10 cellular contexts compared by ENCODE assay signal in genomic region chr17:6655732-6656361, GRCh38. TPM values are rescaled to one million over a fixed set of nuclear protein-coding genes. Genes with fewer than 3 reads are reported as not detected.
A peak's percentile ranks its signal among the peaks of the same experiment; 100 is the strongest.
DNase-seq lines count a peak whose midpoint lies in the region; ATAC-seq, FAIRE-seq and TF ChIP-seq lines count a peak whose summit lies in the region.
"Not testable (repeated sequence)": the region's sequence is repeated elsewhere in the genome, so short reads cannot be mapped to it uniquely, and the experiment has no call there.
"Had no signal": no experiment of that assay in that cellular context is flagged by ENCODE, and none has a peak within 500 bp of the region (broad histone marks: within the 10 kb centered on the region; RNA-seq: fewer than 3 reads in every experiment).

No MANE protein-coding gene starts in this region.

- peak overlapping the region; percentile 44 for H3K4me3 ChIP-seq in GM12875 (ENCODE audit: low read depth, low read length)
- not testable (repeated sequence) for H3K4me3 ChIP-seq in astrocyte (ENCODE audit: insufficient read depth, low read depth, low read length); HepG2 (replicated peaks in 1 of 3; ENCODE audit: insufficient read depth in 1 of 3, low read depth in 2 of 3, low read length in 3 of 3)
- H3K4me3 ChIP-seq in parathyroid adenoma (ENCODE audit: low read depth, low read length), result peak overlapping the region; percentile 9

- H3K27me3 Mint-ChIP-seq in activated CD4-positive, alpha-beta memory T cell treated with anti-CD3 and anti-CD28 coated beads, Interleukin-2, amount 10 ng/mL, durations not matched to agents 7 days and 5 days, result not testable (repeated sequence)
- H3K27me3 Mint-ChIP-seq in astrocyte (ENCODE audit: low read depth, unreplicated experiment) (peaks cover 47% of the 10 kb centered on the region), endothelial cell (ENCODE audit: unreplicated experiment) (peaks cover 16% of the 10 kb centered on the region)

- not testable (repeated sequence) for TF ChIP-seq CTCF in 22Rv1 (IDR thresholded peaks at IDR 0.05); GM12875 (IDR thresholded peaks at IDR 0.05; ENCODE audit: borderline replicate concordance, insufficient read depth, low read depth, low read length); astrocyte (IDR thresholded peaks at IDR 0.05; ENCODE audit: insufficient read depth, low read depth, low read length); endothelial cell (IDR thresholded peaks at IDR 0.05; ENCODE audit: unreplicated experiment); HepG2 (CRISPR knock-in tag; IDR thresholded peaks at IDR 0.05); parathyroid adenoma (IDR thresholded peaks at IDR 0.05)

- ATAC-seq in HepG2, result not testable (repeated sequence)

- H3K36me3 Mint-ChIP-seq in activated CD4-positive, alpha-beta memory T cell treated with anti-CD3 and anti-CD28 coated beads, Interleukin-2, amount 10 ng/mL, durations not matched to agents 7 days and 5 days (ENCODE audit: low read depth), result peaks cover 13% of the 10 kb centered on the region
- H3K36me3 Mint-ChIP-seq in astrocyte (ENCODE audit: low read depth, unreplicated experiment); endothelial cell (ENCODE audit: low read depth, unreplicated experiment): not testable (repeated sequence)

- TF ChIP-seq RAD21 in HepG2 (CRISPR knock-in tag; IDR thresholded peaks at IDR 0.05), result not testable (repeated sequence)

- H3K4me1 ChIP-seq in astrocyte (ENCODE audit: insufficient read depth, low read length) (peaks cover 25% of the 10 kb centered on the region), HepG2 (ENCODE audit: insufficient read depth, low read length) (peaks cover 36% of the 10 kb centered on the region)
- not testable (repeated sequence) for H3K4me1 ChIP-seq in parathyroid adenoma

- H3K4me2 ChIP-seq in astrocyte (ENCODE audit: low read length) (peak overlapping the region; percentile 64), HepG2 (ENCODE audit: low read depth, low read length) (peak overlapping the region; percentile 18; the same call in 1 of the 2 replicates)
- not testable (repeated sequence) for H3K4me2 ChIP-seq in parathyroid adenoma (ENCODE audit: low read length)

- H3K27ac ChIP-seq in 22Rv1, result peak overlapping the region; percentile 74
- H3K27ac ChIP-seq in astrocyte (ENCODE audit: low read depth, low read length); HepG2 (ENCODE audit: extremely low read length, insufficient read depth, low read length); parathyroid adenoma: not testable (repeated sequence)

- not testable (repeated sequence) for H3K36me3 ChIP-seq in astrocyte (ENCODE audit: insufficient read depth, low read length); HepG2 (replicated peaks in 1 of 2; ENCODE audit: control insufficient read depth in 1 of 2, insufficient read depth in 2 of 2, low read length in 2 of 2); parathyroid adenoma (ENCODE audit: control insufficient read depth, insufficient read depth, low read length)

- H3K9me3 Mint-ChIP-seq in activated CD4-positive, alpha-beta memory T cell treated with anti-CD3 and anti-CD28 coated beads, Interleukin-2, amount 10 ng/mL, durations not matched to agents 7 days and 5 days; astrocyte (ENCODE audit: unreplicated experiment); endothelial cell (ENCODE audit: unreplicated experiment): not testable (repeated sequence)

- H3K27ac Mint-ChIP-seq in activated CD4-positive, alpha-beta memory T cell treated with anti-CD3 and anti-CD28 coated beads, Interleukin-2, amount 10 ng/mL, durations not matched to agents 7 days and 5 days; astrocyte (ENCODE audit: unreplicated experiment); endothelial cell (ENCODE audit: unreplicated experiment): not testable (repeated sequence)

- not testable (repeated sequence) for H3K9me3 ChIP-seq in astrocyte (ENCODE audit: insufficient read depth, low read depth, low read length); HepG2 (ENCODE audit: low read length); parathyroid adenoma (ENCODE audit: control insufficient read depth, low read length)

- in situ Hi-C loops in HepG2 (cut with HindIII; ENCODE audit: extremely low pct_ligation_motif_present, low pct_unique_long_range_greater_than_20kb), result not testable (repeated sequence)

- POLR2A ChIA-PET in activated CD4-positive, alpha-beta memory T cell treated with anti-CD3 and anti-CD28 coated beads, Interleukin-2, amount 10 ng/mL, durations not matched to agents 7 days and 5 days (lab: Charles Lee), result interaction anchor here (2.8 kb wide), 1 partner anchor 15 kb away, joined by 15 read pairs; the partner anchor contains the start of genes KIAA0753 and TXNDC17
- POLR2A ChIA-PET in HepG2 (lab: Yijun Ruan, JAX), result not testable (repeated sequence)

- DNase-seq in NCI-H1694 (lab: John Stamatoyannopoulos, UW), result peak; percentile 2
- not testable (repeated sequence) for DNase-seq in activated CD4-positive, alpha-beta memory T cell treated with anti-CD3 and anti-CD28 coated beads, Interleukin-2, amount 10 ng/mL, durations not matched to agents 7 days and 5 days; astrocyte (ENCODE audit: low read depth); endothelial cell (ENCODE audit: low spot score); HepG2 (ENCODE audit: low spot score)

- H2AFZ ChIP-seq in astrocyte (ENCODE audit: low read depth, low read length); HepG2 (ENCODE audit: low read length); parathyroid adenoma: not testable (repeated sequence)

- CTCF ChIA-PET in activated CD4-positive, alpha-beta memory T cell treated with anti-CD3 and anti-CD28 coated beads, Interleukin-2, amount 10 ng/mL, durations not matched to agents 7 days and 5 days (lab: Charles Lee); HepG2 (lab: Yijun Ruan, JAX; ENCODE audit: low intra/inter-chr PET ratio, low total read pairs): not testable (repeated sequence)

- WGBS in HepG2 (ENCODE audit: low lambda C conversion rate), result 82% methylated on average over 41 of the region's 41 CpGs

- BruUV-seq in HepG2 (replicated peaks; lab: Mats Ljungman, UMichigan), result not testable (repeated sequence)

- H3K9ac ChIP-seq in astrocyte (ENCODE audit: low read length); HepG2 (ENCODE audit: insufficient read depth, low read depth, low read length); parathyroid adenoma: not testable (repeated sequence)

- peak overlapping the region; percentile 66 for H3K4me3 Mint-ChIP-seq in activated CD4-positive, alpha-beta memory T cell treated with anti-CD3 and anti-CD28 coated beads, Interleukin-2, amount 10 ng/mL, durations not matched to agents 7 days and 5 days
- H3K4me3 Mint-ChIP-seq in astrocyte (ENCODE audit: unreplicated experiment) (peak overlapping the region; percentile 78), endothelial cell (ENCODE audit: unreplicated experiment) (peak overlapping the region; percentile 83)

- H3K4me1 Mint-ChIP-seq in activated CD4-positive, alpha-beta memory T cell treated with anti-CD3 and anti-CD28 coated beads, Interleukin-2, amount 10 ng/mL, durations not matched to agents 7 days and 5 days, result peaks cover 55% of the 10 kb centered on the region
- H3K4me1 Mint-ChIP-seq in astrocyte (ENCODE audit: low read depth, unreplicated experiment), result peaks cover 16% of the 10 kb centered on the region
- peaks cover 25% of the 10 kb centered on the region for H3K4me1 Mint-ChIP-seq in endothelial cell (ENCODE audit: unreplicated experiment)

- intact Hi-C loops in HepG2 (cut with micrococcal nuclease; ENCODE audit: unreplicated experiment), result not testable (repeated sequence)

- not testable (repeated sequence) for H4K20me1 ChIP-seq in astrocyte (ENCODE audit: insufficient read depth, low read length)
- peaks cover 14% of the 10 kb centered on the region for H4K20me1 ChIP-seq in HepG2 (ENCODE audit: insufficient read depth, low read length)

- peaks cover 43% of the 10 kb centered on the region for H3K27me3 ChIP-seq in astrocyte (ENCODE audit: insufficient read depth, low read length)
- not testable (repeated sequence) for H3K27me3 ChIP-seq in HepG2 (ENCODE audit: control insufficient read depth in 1 of 2, insufficient read depth in 2 of 2, low read length in 2 of 2); parathyroid adenoma (ENCODE audit: control insufficient read depth, insufficient read depth, low read length)

- FAIRE-seq in astrocyte (lab: Jason Lieb, UNC); HepG2 (lab: Jason Lieb, UNC): not testable (repeated sequence)

- not testable (repeated sequence) for H3K79me2 ChIP-seq in astrocyte (ENCODE audit: insufficient read depth, low read length); parathyroid adenoma
- peaks cover 34% of the 10 kb centered on the region for H3K79me2 ChIP-seq in HepG2 (ENCODE audit: insufficient read depth, low read length)

- not testable (repeated sequence) for TF ChIP-seq POLR2A in HepG2 (IDR thresholded peaks at IDR 0.05; ENCODE audit: insufficient read depth in 1 of 2, low read depth in 2 of 2, low read length in 2 of 2)

- TF ChIP-seq EP300 in HepG2 (IDR thresholded peaks at IDR 0.05; ENCODE audit: low read depth in 2 of 2, low read length in 2 of 2); HepG2 (CRISPR knock-in tag; IDR thresholded peaks at IDR 0.05; ENCODE audit: borderline replicate concordance): not testable (repeated sequence)

RNA-seq across cellular contexts. Expression of gene C17orf100, which starts 4.3 kb away (rescaled TPM):
- 1 to 10 TPM; 1.1 to 1.9 TPM for total RNA-seq in activated CD4-positive, alpha-beta memory T cell treated with anti-CD3 and anti-CD28 coated beads, Interleukin-2, amount 10 ng/mL, durations not matched to agents 7 days and 5 days
- total RNA-seq in astrocyte (3.1 and 4.1 TPM in 2 replicates), endothelial cell (ENCODE audit: unreplicated experiment) (3.8 TPM), HepG2 (2016; rRNA removed; fragmentation: Illumina TruSeq; extraction: Trizol) (3.6 and 4.1 TPM in 2 replicates)
- total RNA-seq in HepG2 (2016; cell fraction: cytosol; rRNA removed; fragmentation: Illumina TruSeq; extraction: Trizol; ENCODE audit: low read depth), result 2.2 and 2.4 TPM in 2 replicates
- total RNA-seq in HepG2 (2016; cell fraction: insoluble cytoplasmic fraction; rRNA removed; fragmentation: Illumina TruSeq; extraction: Trizol), result 3.2 and 4.7 TPM in 2 replicates
- 6.2 and 6.9 TPM in 2 replicates for total RNA-seq in HepG2 (2016; cell fraction: membrane; rRNA removed; fragmentation: Illumina TruSeq; extraction: Trizol)
- total RNA-seq in HepG2 (2016; cell fraction: nucleus; rRNA removed; fragmentation: Illumina TruSeq; extraction: Trizol), result 3.8 and 4.0 TPM in 2 replicates
- polyA plus RNA-seq in HepG2 (2011; rRNA removed), result 8.7 and 10.1 TPM in 2 replicates
- 10.2 and 10.7 TPM in 2 replicates for polyA plus RNA-seq in HepG2 (2011; cell fraction: cytosol; rRNA removed)
- polyA plus RNA-seq in HepG2 (2011; cell fraction: nucleus; rRNA removed), result 9.3 and 9.9 TPM in 2 replicates
- polyA plus RNA-seq in HepG2 (2012), result 12.3 and 32.8 TPM in 2 replicates
- 7.2 and 9.4 TPM in 2 replicates for polyA plus RNA-seq in HepG2 (2016; cell fraction: cytosol; fragmentation: Illumina TruSeq; extraction: Trizol; ENCODE audit: low read depth)
- 13.1 and 13.3 TPM in 2 replicates for polyA plus RNA-seq in HepG2 (2016; cell fraction: insoluble cytoplasmic fraction; fragmentation: Illumina TruSeq; extraction: Trizol; ENCODE audit: low read depth)
- 15.0 and 15.5 TPM in 2 replicates for polyA plus RNA-seq in HepG2 (2016; cell fraction: membrane; fragmentation: Illumina TruSeq; extraction: Trizol; ENCODE audit: low read depth)
- polyA plus RNA-seq in HepG2 (2016; cell fraction: nucleus; fragmentation: Illumina TruSeq; extraction: Trizol; ENCODE audit: insufficient read depth, low read depth), result 9.5 and 9.7 TPM in 2 replicates
- 1.0 and 10.4 TPM in 2 replicates for polyA minus RNA-seq in HepG2 (2011; rRNA and poly(A)+ RNA removed; ENCODE audit: low replicate concordance)
- polyA minus RNA-seq in HepG2 (2011; cell fraction: cytosol; rRNA and poly(A)+ RNA removed), result 6.8 and 7.9 TPM in 2 replicates
- 11.7 and 13.4 TPM in 2 replicates for polyA minus RNA-seq in HepG2 (2011; cell fraction: nucleus; rRNA and poly(A)+ RNA removed)

RNA-seq across cellular contexts. Expression of gene MED31, which starts 4.4 kb away (rescaled TPM):
- 10 to 100 TPM; 26.0 to 26.3 TPM for total RNA-seq in activated CD4-positive, alpha-beta memory T cell treated with anti-CD3 and anti-CD28 coated beads, Interleukin-2, amount 10 ng/mL, durations not matched to agents 7 days and 5 days
- 21.0 and 22.8 TPM in 2 replicates for total RNA-seq in astrocyte
- total RNA-seq in endothelial cell (ENCODE audit: unreplicated experiment), result 18.3 TPM
- total RNA-seq in HepG2 (2016; rRNA removed; fragmentation: Illumina TruSeq; extraction: Trizol), result 20.9 and 25.0 TPM in 2 replicates
- 15.0 and 15.3 TPM in 2 replicates for total RNA-seq in HepG2 (2016; cell fraction: cytosol; rRNA removed; fragmentation: Illumina TruSeq; extraction: Trizol; ENCODE audit: low read depth)
- total RNA-seq in HepG2 (2016; cell fraction: insoluble cytoplasmic fraction; rRNA removed; fragmentation: Illumina TruSeq; extraction: Trizol), result 21.7 and 30.3 TPM in 2 replicates
- 13.3 and 13.7 TPM in 2 replicates for total RNA-seq in HepG2 (2016; cell fraction: membrane; rRNA removed; fragmentation: Illumina TruSeq; extraction: Trizol)
- total RNA-seq in HepG2 (2016; cell fraction: nucleus; rRNA removed; fragmentation: Illumina TruSeq; extraction: Trizol), result 13.4 and 18.3 TPM in 2 replicates
- 14.2 and 19.0 TPM in 2 replicates for polyA plus RNA-seq in HepG2 (2011; rRNA removed)
- 5.0 and 8.9 TPM in 2 replicates for polyA plus RNA-seq in HepG2 (2011; cell fraction: cytosol; rRNA removed)
- polyA plus RNA-seq in HepG2 (2011; cell fraction: nucleus; rRNA removed), result 4.0 and 7.0 TPM in 2 replicates
- polyA plus RNA-seq in HepG2 (2012), result 12.4 and 13.1 TPM in 2 replicates
- polyA plus RNA-seq in HepG2 (2016; cell fraction: cytosol; fragmentation: Illumina TruSeq; extraction: Trizol; ENCODE audit: low read depth), result 7.9 and 10.0 TPM in 2 replicates
- 27.3 and 32.8 TPM in 2 replicates for polyA plus RNA-seq in HepG2 (2016; cell fraction: insoluble cytoplasmic fraction; fragmentation: Illumina TruSeq; extraction: Trizol; ENCODE audit: low read depth)
- polyA plus RNA-seq in HepG2 (2016; cell fraction: membrane; fragmentation: Illumina TruSeq; extraction: Trizol; ENCODE audit: low read depth), result 9.6 and 13.7 TPM in 2 replicates
- 20.1 and 21.9 TPM in 2 replicates for polyA plus RNA-seq in HepG2 (2016; cell fraction: nucleus; fragmentation: Illumina TruSeq; extraction: Trizol; ENCODE audit: insufficient read depth, low read depth)
- 1.9 and 7.5 TPM in 2 replicates for polyA minus RNA-seq in HepG2 (2011; rRNA and poly(A)+ RNA removed; ENCODE audit: low replicate concordance)
- 2.8 and 3.5 TPM in 2 replicates for polyA minus RNA-seq in HepG2 (2011; cell fraction: cytosol; rRNA and poly(A)+ RNA removed)
- 21.2 and 22.8 TPM in 2 replicates for polyA minus RNA-seq in HepG2 (2011; cell fraction: nucleus; rRNA and poly(A)+ RNA removed)

RNA-seq across cellular contexts. Expression of gene TXNDC17, which starts 15.0 kb away (rescaled TPM):
- total RNA-seq in activated CD4-positive, alpha-beta memory T cell treated with anti-CD3 and anti-CD28 coated beads, Interleukin-2, amount 10 ng/mL, durations not matched to agents 7 days and 5 days, result 10 to 100 TPM; 70.6 to 71.1 TPM
- 141 and 158 TPM in 2 replicates for total RNA-seq in astrocyte
- total RNA-seq in endothelial cell (ENCODE audit: unreplicated experiment), result 94.2 TPM
- total RNA-seq in HepG2 (2016; rRNA removed; fragmentation: Illumina TruSeq; extraction: Trizol), result 266 and 359 TPM in 2 replicates
- total RNA-seq in HepG2 (2016; cell fraction: cytosol; rRNA removed; fragmentation: Illumina TruSeq; extraction: Trizol; ENCODE audit: low read depth), result 93.1 and 113 TPM in 2 replicates
- total RNA-seq in HepG2 (2016; cell fraction: insoluble cytoplasmic fraction; rRNA removed; fragmentation: Illumina TruSeq; extraction: Trizol), result 255 and 373 TPM in 2 replicates
- total RNA-seq in HepG2 (2016; cell fraction: membrane; rRNA removed; fragmentation: Illumina TruSeq; extraction: Trizol), result 138 and 151 TPM in 2 replicates
- total RNA-seq in HepG2 (2016; cell fraction: nucleus; rRNA removed; fragmentation: Illumina TruSeq; extraction: Trizol), result 76.2 and 83.8 TPM in 2 replicates
- polyA plus RNA-seq in HepG2 (2011; rRNA removed), result 147 and 188 TPM in 2 replicates
- polyA plus RNA-seq in HepG2 (2011; cell fraction: cytosol; rRNA removed), result 236 and 276 TPM in 2 replicates
- 40.2 and 44.6 TPM in 2 replicates for polyA plus RNA-seq in HepG2 (2011; cell fraction: nucleus; rRNA removed)
- 97.0 and 122 TPM in 2 replicates for polyA plus RNA-seq in HepG2 (2012)
- polyA plus RNA-seq in HepG2 (2016; cell fraction: cytosol; fragmentation: Illumina TruSeq; extraction: Trizol; ENCODE audit: low read depth), result 101 and 125 TPM in 2 replicates
- polyA plus RNA-seq in HepG2 (2016; cell fraction: insoluble cytoplasmic fraction; fragmentation: Illumina TruSeq; extraction: Trizol; ENCODE audit: low read depth), result 322 and 359 TPM in 2 replicates
- polyA plus RNA-seq in HepG2 (2016; cell fraction: membrane; fragmentation: Illumina TruSeq; extraction: Trizol; ENCODE audit: low read depth), result 105 and 119 TPM in 2 replicates
- polyA plus RNA-seq in HepG2 (2016; cell fraction: nucleus; fragmentation: Illumina TruSeq; extraction: Trizol; ENCODE audit: insufficient read depth, low read depth), result 146 and 155 TPM in 2 replicates
- 30.3 and 88.3 TPM in 2 replicates for polyA minus RNA-seq in HepG2 (2011; rRNA and poly(A)+ RNA removed; ENCODE audit: low replicate concordance)
- polyA minus RNA-seq in HepG2 (2011; cell fraction: cytosol; rRNA and poly(A)+ RNA removed), result 40.0 and 52.4 TPM in 2 replicates
- 10.8 and 14.4 TPM in 2 replicates for polyA minus RNA-seq in HepG2 (2011; cell fraction: nucleus; rRNA and poly(A)+ RNA removed)

RNA-seq across cellular contexts. Expression of gene KIAA0753, which starts 15.3 kb away (rescaled TPM):
- total RNA-seq in activated CD4-positive, alpha-beta memory T cell treated with anti-CD3 and anti-CD28 coated beads, Interleukin-2, amount 10 ng/mL, durations not matched to agents 7 days and 5 days, result 10 to 100 TPM; 13.0 to 14.6 TPM
- total RNA-seq in astrocyte (23.3 and 25.4 TPM in 2 replicates), endothelial cell (ENCODE audit: unreplicated experiment) (22.6 TPM), HepG2 (2016; rRNA removed; fragmentation: Illumina TruSeq; extraction: Trizol) (9.1 and 10.7 TPM in 2 replicates)
- 10.1 and 10.8 TPM in 2 replicates for total RNA-seq in HepG2 (2016; cell fraction: cytosol; rRNA removed; fragmentation: Illumina TruSeq; extraction: Trizol; ENCODE audit: low read depth)
- 8.7 and 9.2 TPM in 2 replicates for total RNA-seq in HepG2 (2016; cell fraction: insoluble cytoplasmic fraction; rRNA removed; fragmentation: Illumina TruSeq; extraction: Trizol)
- 8.4 and 8.8 TPM in 2 replicates for total RNA-seq in HepG2 (2016; cell fraction: membrane; rRNA removed; fragmentation: Illumina TruSeq; extraction: Trizol)
- 13.9 and 14.9 TPM in 2 replicates for total RNA-seq in HepG2 (2016; cell fraction: nucleus; rRNA removed; fragmentation: Illumina TruSeq; extraction: Trizol)
- 4.6 and 5.2 TPM in 2 replicates for polyA plus RNA-seq in HepG2 (2011; rRNA removed)
- 1.5 and 2.1 TPM in 2 replicates for polyA plus RNA-seq in HepG2 (2011; cell fraction: cytosol; rRNA removed)
- polyA plus RNA-seq in HepG2 (2011; cell fraction: nucleus; rRNA removed), result 9.1 and 10.2 TPM in 2 replicates
- polyA plus RNA-seq in HepG2 (2012), result 3.9 and 4.2 TPM in 2 replicates
- polyA plus RNA-seq in HepG2 (2016; cell fraction: cytosol; fragmentation: Illumina TruSeq; extraction: Trizol; ENCODE audit: low read depth), result 0.69 and 0.77 TPM in 2 replicates
- 8.6 and 8.9 TPM in 2 replicates for polyA plus RNA-seq in HepG2 (2016; cell fraction: insoluble cytoplasmic fraction; fragmentation: Illumina TruSeq; extraction: Trizol; ENCODE audit: low read depth)
- 2.1 and 3.3 TPM in 2 replicates for polyA plus RNA-seq in HepG2 (2016; cell fraction: membrane; fragmentation: Illumina TruSeq; extraction: Trizol; ENCODE audit: low read depth)
- 16.8 and 22.4 TPM in 2 replicates for polyA plus RNA-seq in HepG2 (2016; cell fraction: nucleus; fragmentation: Illumina TruSeq; extraction: Trizol; ENCODE audit: insufficient read depth, low read depth)
- 2.2 and 12.2 TPM in 2 replicates for polyA minus RNA-seq in HepG2 (2011; rRNA and poly(A)+ RNA removed; ENCODE audit: low replicate concordance)
- polyA minus RNA-seq in HepG2 (2011; cell fraction: cytosol; rRNA and poly(A)+ RNA removed), result 2.5 and 3.3 TPM in 2 replicates
- 21.6 and 23.2 TPM in 2 replicates for polyA minus RNA-seq in HepG2 (2011; cell fraction: nucleus; rRNA and poly(A)+ RNA removed)

RNA-seq across cellular contexts. Expression of gene SLC13A5, which starts 57.3 kb away (rescaled TPM):
- not detected for total RNA-seq in activated CD4-positive, alpha-beta memory T cell treated with anti-CD3 and anti-CD28 coated beads, Interleukin-2, amount 10 ng/mL, durations not matched to agents 7 days and 5 days
- total RNA-seq in astrocyte (6.9 and 13.2 TPM in 2 replicates), endothelial cell (ENCODE audit: unreplicated experiment) (1.3 TPM), HepG2 (2016; rRNA removed; fragmentation: Illumina TruSeq; extraction: Trizol) (24.4 and 42.8 TPM in 2 replicates)
- total RNA-seq in HepG2 (2016; cell fraction: cytosol; rRNA removed; fragmentation: Illumina TruSeq; extraction: Trizol; ENCODE audit: low read depth), result 6.1 and 8.5 TPM in 2 replicates
- 24.1 and 44.5 TPM in 2 replicates for total RNA-seq in HepG2 (2016; cell fraction: insoluble cytoplasmic fraction; rRNA removed; fragmentation: Illumina TruSeq; extraction: Trizol)
- 21.2 and 24.0 TPM in 2 replicates for total RNA-seq in HepG2 (2016; cell fraction: membrane; rRNA removed; fragmentation: Illumina TruSeq; extraction: Trizol)
- total RNA-seq in HepG2 (2016; cell fraction: nucleus; rRNA removed; fragmentation: Illumina TruSeq; extraction: Trizol), result 74.8 and 81.7 TPM in 2 replicates
- 310 and 460 TPM in 2 replicates for polyA plus RNA-seq in HepG2 (2011; rRNA removed)
- 141 and 152 TPM in 2 replicates for polyA plus RNA-seq in HepG2 (2011; cell fraction: cytosol; rRNA removed)
- polyA plus RNA-seq in HepG2 (2011; cell fraction: nucleus; rRNA removed), result 496 and 544 TPM in 2 replicates
- 253 and 287 TPM in 2 replicates for polyA plus RNA-seq in HepG2 (2012)
- polyA plus RNA-seq in HepG2 (2016; cell fraction: cytosol; fragmentation: Illumina TruSeq; extraction: Trizol; ENCODE audit: low read depth), result 11.4 and 13.1 TPM in 2 replicates
- polyA plus RNA-seq in HepG2 (2016; cell fraction: insoluble cytoplasmic fraction; fragmentation: Illumina TruSeq; extraction: Trizol; ENCODE audit: low read depth), result 42.4 and 50.4 TPM in 2 replicates
- 28.2 and 31.8 TPM in 2 replicates for polyA plus RNA-seq in HepG2 (2016; cell fraction: membrane; fragmentation: Illumina TruSeq; extraction: Trizol; ENCODE audit: low read depth)
- polyA plus RNA-seq in HepG2 (2016; cell fraction: nucleus; fragmentation: Illumina TruSeq; extraction: Trizol; ENCODE audit: insufficient read depth, low read depth), result 169 and 186 TPM in 2 replicates
- polyA minus RNA-seq in HepG2 (2011; rRNA and poly(A)+ RNA removed; ENCODE audit: low replicate concordance), result 0.40 and 2,799 TPM in 2 replicates
- 352 and 410 TPM in 2 replicates for polyA minus RNA-seq in HepG2 (2011; cell fraction: cytosol; rRNA and poly(A)+ RNA removed)
- polyA minus RNA-seq in HepG2 (2011; cell fraction: nucleus; rRNA and poly(A)+ RNA removed), result 342 and 399 TPM in 2 replicates
- total RNA-seq: body of pancreas had no signal
- polyA plus RNA-seq: K562 had no signal
